In genomic region chr14:94394594-94395305, GRCh38 we compare ENCODE assay signal across 9 cellular contexts. TPM values are rescaled to one million over a fixed set of nuclear protein-coding genes. Genes with fewer than 3 reads are reported as not detected.
A peak's percentile ranks its signal among the peaks of the same experiment; 100 is the strongest.
DNase-seq lines count a peak whose midpoint lies in the region; ATAC-seq and TF ChIP-seq lines count a peak whose summit lies in the region.
"Had no signal": no experiment of that assay in that cellular context is flagged by ENCODE, and none has a peak within 500 bp of the region (broad histone marks: within the 10 kb centered on the region; RNA-seq: fewer than 3 reads in every experiment).

No MANE protein-coding gene starts in this region.

- H3K36me3 ChIP-seq in ascending aorta: no peaks in the 10 kb centered on the region
- no peaks in the 10 kb centered on the region for H3K36me3 ChIP-seq in right lobe of liver

- TF ChIP-seq POLR2A in right lobe of liver (IDR thresholded peaks at IDR 0.05): no peak

- H3K27ac ChIP-seq in ascending aorta: no peak overlapping the region
- H3K27ac ChIP-seq in right lobe of liver: peak overlapping the region; percentile 87 to 97 (median 90)

- no peaks in the 10 kb centered on the region for H3K9me3 ChIP-seq in ascending aorta
- no peaks in the 10 kb centered on the region for H3K9me3 ChIP-seq in right lobe of liver

- ATAC-seq in right lobe of liver: peak; percentile 33 to 48 (median 46)
- no peak for ATAC-seq in HG02840 (IDR thresholded peaks at IDR 0.05; ENCODE audit: low FRiP score, unreplicated experiment)

- peak; percentile 49 for DNase-seq in stimulated activated CD4-positive, alpha-beta T cell treated with anti-CD3 and anti-CD28 coated beads, Interleukin-15, amount 100 ng/mL, for 24 hours
- DNase-seq in stimulated activated CD4-positive, alpha-beta T cell treated with anti-CD3 and anti-CD28 coated beads, Interleukin-12 subunit alpha, Interleukin-12 subunit beta, amount 100 ng/mL, for 4 hours: no peak
- DNase-seq in ascending aorta (ENCODE audit: low spot score in 2 of 2) (peak; percentile 15 to 74), right lobe of liver (peak; percentile 76 to 89 (median 89)), NCI-H2227 (lab: John Stamatoyannopoulos, UW; ENCODE audit: unreplicated experiment) (no peak), NCI-H2196 treated with DMSO at 0.1 percent for 48 hours (lab: John Stamatoyannopoulos, UW; ENCODE audit: unreplicated experiment) (no peak)
- no peak for DNase-seq in stimulated activated naive CD4-positive, alpha-beta T cell treated with Interleukin-2 at 50 U/mL for 16 hours (lab: John Stamatoyannopoulos, UW)
- DNase-seq: CD8-positive, alpha-beta memory T cell had no signal

- H3K27me3 ChIP-seq in ascending aorta: no peaks in the 10 kb centered on the region
- H3K27me3 ChIP-seq in right lobe of liver: no peaks in the 10 kb centered on the region

- intact Hi-C loops in ascending aorta (cut with DNase I) (no loop called here), right lobe of liver (cut with DNase I) (no loop called here)

- H3K4me1 ChIP-seq in ascending aorta: no peaks in the 10 kb centered on the region
- H3K4me1 ChIP-seq in right lobe of liver: peaks cover 0 to 65% (median 23%) of the 10 kb centered on the region in 4 donors

- WGBS in right lobe of liver (ENCODE audit: insufficient coverage, low coverage, low lambda C conversion rate, missing lambda C conversion rate): 17% methylated on average over 10 of the region's 11 CpGs

- no peak for TF ChIP-seq CTCF in ascending aorta (IDR thresholded peaks at IDR 0.05)
- no peak for TF ChIP-seq CTCF in right lobe of liver (IDR thresholded peaks at IDR 0.05)

- H3K4me3 ChIP-seq in ascending aorta: no peak overlapping the region
- H3K4me3 ChIP-seq in right lobe of liver: peak overlapping the region in 1 of 3 donors; percentile 21

RNA-seq across cellular contexts. Expression of gene SERPINA1, which starts 6.3 kb away (rescaled TPM):
- total RNA-seq in ascending aorta (34.3 TPM), right lobe of liver (over 10,000 TPM; 18,575 to 39,670 (median 31,917) TPM)

RNA-seq across cellular contexts. Expression of gene SERPINA2, which starts 28.3 kb away (rescaled TPM):
- total RNA-seq in ascending aorta (not detected), right lobe of liver (not detected)
- total RNA-seq: CD8-positive, alpha-beta memory T cell had no signal

RNA-seq across cellular contexts. Expression of gene SERPINA11, which starts 57.9 kb away (rescaled TPM):
- total RNA-seq in ascending aorta: not detected
- total RNA-seq in right lobe of liver: 100 to 1,000 TPM in 4 of 6 experiments, 10 to 100 TPM in 2; 79.7 to 414 (median 172) TPM
- total RNA-seq: CD8-positive, alpha-beta memory T cell had no signal

Comparison
In these comparisons a context has a peak if more than half of its experiments do, and no peak if none do; other contexts are left out.
1. DNase-seq: peak in stimulated activated CD4-positive, alpha-beta T cell treated with anti-CD3 and anti-CD28 coated beads, Interleukin-15, amount 100 ng/mL, for 24 hours (single experiment), ascending aorta (2 of 2) and right lobe of liver (3 of 3); none in stimulated activated CD4-positive, alpha-beta T cell treated with anti-CD3 and anti-CD28 coated beads, Interleukin-12 subunit alpha, Interleukin-12 subunit beta, amount 100 ng/mL, for 4 hours (single experiment), NCI-H2227 (single experiment), stimulated activated naive CD4-positive, alpha-beta T cell treated with Interleukin-2 at 50 U/mL for 16 hours (single experiment) and NCI-H2196 treated with DMSO at 0.1 percent for 48 hours (single experiment).
2. H3K27ac ChIP-seq: peak in right lobe of liver (3 of 3); none in ascending aorta (0 of 2).
3. RNA of gene SERPINA1, which starts 6.3 kb away (total RNA-seq): 18,575 to 39,670 TPM in right lobe of liver; 34.3 TPM in ascending aorta (single experiment); every median in the first group is over 100 times any median in the second.
4. RNA of gene SERPINA11, which starts 57.9 kb away (total RNA-seq): 79.7 to 414 TPM in right lobe of liver; not detected in ascending aorta (single experiment); every median in the first group is over 10 times any median in the second.